7 cellular contexts compared by ENCODE assay signal in the genomic region with DNA sequence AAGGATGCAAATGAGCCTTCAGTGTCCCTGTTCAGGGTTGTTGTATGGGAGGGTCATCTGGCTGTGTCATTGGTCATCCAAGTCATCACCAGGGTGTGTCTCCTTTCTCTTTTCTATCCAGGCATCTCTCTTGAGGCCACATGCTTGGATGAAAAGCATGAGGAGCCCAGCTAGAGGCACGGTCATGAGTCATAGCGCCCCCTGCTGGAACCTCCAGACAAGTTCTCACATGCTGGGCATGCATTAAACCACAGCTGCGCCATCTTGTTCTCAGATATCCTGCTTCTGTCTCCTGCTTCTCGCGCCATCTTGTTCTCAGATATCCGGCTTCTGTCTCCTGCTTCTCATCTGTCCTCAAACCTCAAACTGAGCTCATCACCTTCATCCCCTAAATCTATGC. TPM values are rescaled to one million over a fixed set of nuclear protein-coding genes. Genes with fewer than 3 reads are reported as not detected.
"Had no signal": no experiment of that assay in that cellular context is flagged by ENCODE, and none has a peak within 500 bp of the region (broad histone marks: within the 10 kb centered on the region; RNA-seq: fewer than 3 reads in every experiment).

No MANE protein-coding gene starts in this region.

RNA-seq across cellular contexts. Expression of a gene that starts 14.1 kb away (rescaled TPM):
- total RNA-seq: SK-MEL-5 had no signal

RNA-seq across cellular contexts. Expression of a gene that starts 34.2 kb away (rescaled TPM):
- total RNA-seq: activated CD4-positive, alpha-beta T cell treated with anti-CD3 and anti-CD28 coated beads, Interleukin-2, amount 10 ng/mL, durations not matched to agents 24 days and 14 days; activated naive CD4-positive, alpha-beta T cell treated with anti-CD3 and anti-CD28 coated beads for 36 hours; activated T-cell treated with anti-CD3 and anti-CD28 coated beads, Interleukin-2, amount 50 U/mL, for 4 hours; astrocyte; MCF 10A; PC-3; SK-MEL-5 had no signal

RNA-seq across cellular contexts. Expression of a gene that starts 57.0 kb away (rescaled TPM):
- total RNA-seq: activated CD4-positive, alpha-beta T cell treated with anti-CD3 and anti-CD28 coated beads, Interleukin-2, amount 10 ng/mL, durations not matched to agents 24 days and 14 days; activated naive CD4-positive, alpha-beta T cell treated with anti-CD3 and anti-CD28 coated beads for 36 hours; activated T-cell treated with anti-CD3 and anti-CD28 coated beads, Interleukin-2, amount 50 U/mL, for 4 hours; astrocyte; MCF 10A; SK-MEL-5 had no signal
